1 cellular context compared by ENCODE assay signal in genomic region chr16:87492721-87493554, GRCh38.
A peak's percentile ranks its signal among the peaks of the same experiment; 100 is the strongest.
TF ChIP-seq lines count a peak whose summit lies in the region.

ZCCHC14 (minus strand) TSS chr16:87493024; CDS start chr16:87492238, 786 bp downstream.

TF ChIP-seq in HepG2, 621 proteins besides CTCF, POLR2A, EP300 and RAD21 (continued from another document and continues in another):
- TF ChIP-seq ARID4A (CRISPR knock-in tag; IDR thresholded peaks at IDR 0.05; ENCODE audit: borderline replicate concordance) (peak; percentile 61; the same call in 1 of the 2 replicates), KLF16 (CRISPR knock-in tag; IDR thresholded peaks at IDR 0.05) (0 out of 4 replicates have a peak, but pooled peaks of 1 of the 2 experiments have one; percentile 53), NFYC (CRISPR knock-in tag; IDR thresholded peaks at IDR 0.05) (peak; percentile 93), CC2D1A (CRISPR knock-in tag; IDR thresholded peaks at IDR 0.05) (no peak), ZNF225 (CRISPR knock-in tag; IDR thresholded peaks at IDR 0.05) (no peak; the same call in 1 of the 2 replicates), ETS1 (CRISPR knock-in tag; IDR thresholded peaks at IDR 0.05) (no peak), SMARCE1 (IDR thresholded peaks at IDR 0.05; ENCODE audit: borderline replicate concordance) (no peak), XRCC5 (optimal IDR thresholded peaks at IDR 0.05; ENCODE audit: low read length) (no peak), NCOA2 (CRISPR knock-in tag; IDR thresholded peaks at IDR 0.05) (no peak), SNAI1 (CRISPR knock-in tag; IDR thresholded peaks at IDR 0.05; ENCODE audit: borderline replicate concordance) (no peak), HOXA5 (CRISPR knock-in tag; IDR thresholded peaks at IDR 0.05) (0 out of 2 replicates have a peak, but pooled peaks have one; percentile 32), NKX3-1 (CRISPR knock-in tag; IDR thresholded peaks at IDR 0.05) (no peak), RBAK (CRISPR knock-in tag; IDR thresholded peaks at IDR 0.05) (no peak), ZSCAN31 (CRISPR knock-in tag; IDR thresholded peaks at IDR 0.05; ENCODE audit: low read depth) (peak; percentile 75; the same call in 1 of the 2 replicates), IKZF5 (CRISPR knock-in tag; IDR thresholded peaks at IDR 0.05) (peak; percentile 62), EED (CRISPR knock-in tag; IDR thresholded peaks at IDR 0.05) (no peak), ELF4 (CRISPR knock-in tag; IDR thresholded peaks at IDR 0.05; ENCODE audit: borderline replicate concordance) (no peak), SALL2 (CRISPR knock-in tag; IDR thresholded peaks at IDR 0.05) (peak; percentile 64; the same call in 1 of the 2 replicates), HDAC1 (CRISPR knock-in tag; IDR thresholded peaks at IDR 0.05) (no peak; the same call in 1 of the 2 replicates), ZNF543 (CRISPR knock-in tag; IDR thresholded peaks at IDR 0.05) (no peak), IRX3 (CRISPR knock-in tag; IDR thresholded peaks at IDR 0.05; ENCODE audit: borderline replicate concordance, low read depth) (peak; percentile 45; the same call in 1 of the 2 replicates), FOXC1 (CRISPR knock-in tag; IDR thresholded peaks at IDR 0.05; ENCODE audit: borderline replicate concordance) (peak; percentile 17; the same call in 1 of the 2 replicates), ZNF644 (CRISPR knock-in tag; IDR thresholded peaks at IDR 0.05; ENCODE audit: low read depth) (no peak), HCFC1 (IDR thresholded peaks at IDR 0.05; ENCODE audit: low read depth, low read length) (peak; percentile 25; the same call in 1 of the 2 replicates), KLF11 (CRISPR knock-in tag; IDR thresholded peaks at IDR 0.05) (no peak), POGZ (CRISPR knock-in tag; IDR thresholded peaks at IDR 0.05) (no peak), NFIC (IDR thresholded peaks at IDR 0.05; ENCODE audit: low read length) (no peak), ZNF235 (CRISPR knock-in tag; IDR thresholded peaks at IDR 0.05; ENCODE audit: borderline replicate concordance) (no peak), THRA (CRISPR knock-in tag; IDR thresholded peaks at IDR 0.05; ENCODE audit: borderline replicate concordance) (no peak), ZNF260 (CRISPR knock-in tag; IDR thresholded peaks at IDR 0.05; ENCODE audit: borderline replicate concordance, low read depth) (no peak), RXRA (CRISPR knock-in tag; IDR thresholded peaks at IDR 0.05) (peak; percentile 40; the same call in 1 of the 2 replicates), GRHL1 (CRISPR knock-in tag; conservative IDR thresholded peaks at IDR 0.05) (no peak), CCAR2 (optimal IDR thresholded peaks at IDR 0.05; ENCODE audit: low read depth, low read length) (no peak), RARA (CRISPR knock-in tag; IDR thresholded peaks at IDR 0.05) (0 out of 2 replicates have a peak, but pooled peaks have one; percentile 16), ZNF761 (CRISPR knock-in tag; conservative IDR thresholded peaks at IDR 0.05) (0 out of 2 replicates have a peak, but pooled peaks have one; percentile 45), ZNF557 (CRISPR knock-in tag; IDR thresholded peaks at IDR 0.05) (0 out of 2 replicates have a peak, but pooled peaks have one; percentile 48)
- TF ChIP-seq, protein P1, sequence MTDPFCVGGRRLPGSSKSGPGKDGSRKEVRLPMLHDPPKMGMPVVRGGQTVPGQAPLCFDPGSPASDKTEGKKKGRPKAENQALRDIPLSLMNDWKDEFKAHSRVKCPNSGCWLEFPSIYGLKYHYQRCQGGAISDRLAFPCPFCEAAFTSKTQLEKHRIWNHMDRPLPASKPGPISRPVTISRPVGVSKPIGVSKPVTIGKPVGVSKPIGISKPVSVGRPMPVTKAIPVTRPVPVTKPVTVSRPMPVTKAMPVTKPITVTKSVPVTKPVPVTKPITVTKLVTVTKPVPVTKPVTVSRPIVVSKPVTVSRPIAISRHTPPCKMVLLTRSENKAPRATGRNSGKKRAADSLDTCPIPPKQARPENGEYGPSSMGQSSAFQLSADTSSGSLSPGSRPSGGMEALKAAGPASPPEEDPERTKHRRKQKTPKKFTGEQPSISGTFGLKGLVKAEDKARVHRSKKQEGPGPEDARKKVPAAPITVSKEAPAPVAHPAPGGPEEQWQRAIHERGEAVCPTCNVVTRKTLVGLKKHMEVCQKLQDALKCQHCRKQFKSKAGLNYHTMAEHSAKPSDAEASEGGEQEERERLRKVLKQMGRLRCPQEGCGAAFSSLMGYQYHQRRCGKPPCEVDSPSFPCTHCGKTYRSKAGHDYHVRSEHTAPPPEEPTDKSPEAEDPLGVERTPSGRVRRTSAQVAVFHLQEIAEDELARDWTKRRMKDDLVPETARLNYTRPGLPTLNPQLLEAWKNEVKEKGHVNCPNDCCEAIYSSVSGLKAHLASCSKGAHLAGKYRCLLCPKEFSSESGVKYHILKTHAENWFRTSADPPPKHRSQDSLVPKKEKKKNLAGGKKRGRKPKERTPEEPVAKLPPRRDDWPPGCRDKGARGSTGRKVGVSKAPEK (CRISPR knock-in tag; IDR thresholded peaks at IDR 0.05; ENCODE audit: borderline replicate concordance): no peak
- TF ChIP-seq, protein P2, sequence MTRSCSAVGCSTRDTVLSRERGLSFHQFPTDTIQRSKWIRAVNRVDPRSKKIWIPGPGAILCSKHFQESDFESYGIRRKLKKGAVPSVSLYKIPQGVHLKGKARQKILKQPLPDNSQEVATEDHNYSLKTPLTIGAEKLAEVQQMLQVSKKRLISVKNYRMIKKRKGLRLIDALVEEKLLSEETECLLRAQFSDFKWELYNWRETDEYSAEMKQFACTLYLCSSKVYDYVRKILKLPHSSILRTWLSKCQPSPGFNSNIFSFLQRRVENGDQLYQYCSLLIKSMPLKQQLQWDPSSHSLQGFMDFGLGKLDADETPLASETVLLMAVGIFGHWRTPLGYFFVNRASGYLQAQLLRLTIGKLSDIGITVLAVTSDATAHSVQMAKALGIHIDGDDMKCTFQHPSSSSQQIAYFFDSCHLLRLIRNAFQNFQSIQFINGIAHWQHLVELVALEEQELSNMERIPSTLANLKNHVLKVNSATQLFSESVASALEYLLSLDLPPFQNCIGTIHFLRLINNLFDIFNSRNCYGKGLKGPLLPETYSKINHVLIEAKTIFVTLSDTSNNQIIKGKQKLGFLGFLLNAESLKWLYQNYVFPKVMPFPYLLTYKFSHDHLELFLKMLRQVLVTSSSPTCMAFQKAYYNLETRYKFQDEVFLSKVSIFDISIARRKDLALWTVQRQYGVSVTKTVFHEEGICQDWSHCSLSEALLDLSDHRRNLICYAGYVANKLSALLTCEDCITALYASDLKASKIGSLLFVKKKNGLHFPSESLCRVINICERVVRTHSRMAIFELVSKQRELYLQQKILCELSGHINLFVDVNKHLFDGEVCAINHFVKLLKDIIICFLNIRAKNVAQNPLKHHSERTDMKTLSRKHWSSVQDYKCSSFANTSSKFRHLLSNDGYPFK (CRISPR knock-in tag; IDR thresholded peaks at IDR 0.05; ENCODE audit: borderline replicate concordance): 0 out of 2 replicates have a peak, but pooled peaks have one; percentile 23
- TF ChIP-seq, protein P3, sequence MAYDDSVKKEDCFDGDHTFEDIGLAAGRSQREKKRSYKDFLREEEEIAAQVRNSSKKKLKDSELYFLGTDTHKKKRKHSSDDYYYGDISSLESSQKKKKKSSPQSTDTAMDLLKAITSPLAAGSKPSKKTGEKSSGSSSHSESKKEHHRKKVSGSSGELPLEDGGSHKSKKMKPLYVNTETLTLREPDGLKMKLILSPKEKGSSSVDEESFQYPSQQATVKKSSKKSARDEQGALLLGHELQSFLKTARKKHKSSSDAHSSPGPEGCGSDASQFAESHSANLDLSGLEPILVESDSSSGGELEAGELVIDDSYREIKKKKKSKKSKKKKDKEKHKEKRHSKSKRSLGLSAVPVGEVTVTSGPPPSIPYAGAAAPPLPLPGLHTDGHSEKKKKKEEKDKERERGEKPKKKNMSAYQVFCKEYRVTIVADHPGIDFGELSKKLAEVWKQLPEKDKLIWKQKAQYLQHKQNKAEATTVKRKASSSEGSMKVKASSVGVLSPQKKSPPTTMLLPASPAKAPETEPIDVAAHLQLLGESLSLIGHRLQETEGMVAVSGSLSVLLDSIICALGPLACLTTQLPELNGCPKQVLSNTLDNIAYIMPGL (CRISPR knock-in tag; IDR thresholded peaks at IDR 0.05; ENCODE audit: borderline replicate concordance in 1 of 2, low read depth in 1 of 2): peak in 1 of 2 experiments; percentile 64; a peak in 1 of 4 replicates
- TF ChIP-seq, protein P4, sequence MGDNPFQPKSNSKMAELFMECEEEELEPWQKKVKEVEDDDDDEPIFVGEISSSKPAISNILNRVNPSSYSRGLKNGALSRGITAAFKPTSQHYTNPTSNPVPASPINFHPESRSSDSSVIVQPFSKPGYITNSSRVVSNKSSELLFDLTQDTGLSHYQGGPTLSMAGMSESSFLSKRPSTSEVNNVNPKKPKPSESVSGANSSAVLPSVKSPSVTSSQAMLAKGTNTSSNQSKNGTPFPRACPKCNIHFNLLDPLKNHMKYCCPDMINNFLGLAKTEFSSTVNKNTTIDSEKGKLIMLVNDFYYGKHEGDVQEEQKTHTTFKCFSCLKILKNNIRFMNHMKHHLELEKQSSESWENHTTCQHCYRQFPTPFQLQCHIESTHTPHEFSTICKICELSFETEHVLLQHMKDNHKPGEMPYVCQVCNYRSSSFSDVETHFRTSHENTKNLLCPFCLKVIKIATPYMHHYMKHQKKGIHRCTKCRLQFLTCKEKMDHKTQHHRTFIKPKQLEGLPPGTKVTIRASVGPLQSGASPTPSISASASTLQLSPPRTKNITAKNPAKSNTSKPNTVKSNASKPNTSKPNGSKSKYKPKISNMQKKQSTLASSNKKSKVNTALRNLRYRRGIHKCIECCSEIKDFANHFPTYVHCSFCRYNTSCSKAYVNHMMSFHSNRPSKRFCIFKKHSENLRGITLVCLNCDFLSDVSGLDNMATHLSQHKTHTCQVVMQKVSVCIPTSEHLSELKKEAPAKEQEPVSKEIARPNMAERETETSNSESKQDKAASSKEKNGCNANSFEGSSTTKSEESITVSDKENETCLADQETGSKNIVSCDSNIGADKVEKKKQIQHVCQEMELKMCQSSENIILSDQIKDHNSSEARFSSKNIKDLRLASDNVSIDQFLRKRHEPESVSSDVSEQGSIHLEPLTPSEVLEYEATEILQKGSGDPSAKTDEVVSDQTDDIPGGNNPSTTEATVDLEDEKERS (CRISPR knock-in tag; IDR thresholded peaks at IDR 0.05): 0 out of 2 replicates have a peak, but pooled peaks have one; percentile 18
